11 cellular contexts compared by ENCODE assay signal in genomic region chr1:234975941-234976871, GRCh38.
DNase-seq lines count a peak whose midpoint lies in the region; ATAC-seq and TF ChIP-seq lines count a peak whose summit lies in the region.
"Had no signal": no experiment of that assay in that cellular context is flagged by ENCODE, and none has a peak within 500 bp of the region (broad histone marks: within the 10 kb centered on the region; RNA-seq: fewer than 3 reads in every experiment).

No MANE protein-coding gene starts in this region.

- no peak overlapping the region for H3K4me3 ChIP-seq in CD8-positive, alpha-beta memory T cell (ENCODE audit: low read length)

- H3K27ac Mint-ChIP-seq in CD8-positive, alpha-beta memory T cell = peak overlapping the region in 1 of 8 donors; percentile 93

- no peaks in the 10 kb centered on the region for H3K36me3 ChIP-seq in CD8-positive, alpha-beta memory T cell (ENCODE audit: insufficient read depth, low read length)

- H3K9me3 ChIP-seq in CD8-positive, alpha-beta memory T cell (ENCODE audit: low read length) = no peaks in the 10 kb centered on the region

- H3K4me1 ChIP-seq in CD8-positive, alpha-beta memory T cell (ENCODE audit: insufficient read depth, low read length) = peaks cover 55% of the 10 kb centered on the region

- no peak for TF ChIP-seq CTCF in RWPE1 (conservative IDR thresholded peaks at IDR 0.05; ENCODE audit: low read depth)

- no peaks in the 10 kb centered on the region for H3K27me3 Mint-ChIP-seq in CD8-positive, alpha-beta memory T cell
- H3K27me3 Mint-ChIP-seq: naive thymus-derived CD8-positive, alpha-beta T cell had no signal

- CTCF ChIA-PET in CD8-positive, alpha-beta memory T cell (lab: Charles Lee) = interaction anchor here (1.2 to 1.4 kb wide), 2 partner anchors 32 to 365 kb away, joined by 3 to 5 read pairs; no protein-coding TSS in a partner anchor
- CTCF ChIA-PET in RWPE1 (lab: Yijun Ruan, JAX) = interaction anchor here (0.6 to 1.4 kb wide), 2 partner anchors 11 to 14 kb away, joined by 3 read pairs; no protein-coding TSS in a partner anchor

- peak overlapping the region; percentile 82 for H3K27ac ChIP-seq in CD8-positive, alpha-beta memory T cell (ENCODE audit: low read depth, low read length)
- peak overlapping the region; percentile 63 for H3K27ac ChIP-seq in RWPE1

- H3K4me1 Mint-ChIP-seq in CD8-positive, alpha-beta memory T cell = peaks cover 51 to 78% (median 61%) of the 10 kb centered on the region in 3 donors

- POLR2A ChIA-PET in CD8-positive, alpha-beta memory T cell (lab: Charles Lee) = interaction anchor here (0.5 to 1.6 kb wide), 3 partner anchors 252 to 375 kb away, joined by 3 to 4 read pairs (median 4); no protein-coding TSS in a partner anchor
- POLR2A ChIA-PET in RWPE1 (lab: Yijun Ruan, JAX; ENCODE audit: low non-redundant PET) = no interaction called here

- no peaks in the 10 kb centered on the region for H3K27me3 ChIP-seq in CD8-positive, alpha-beta memory T cell (ENCODE audit: insufficient read depth, low read length, poor library complexity, severe bottlenecking)

- H3K36me3 Mint-ChIP-seq in CD8-positive, alpha-beta memory T cell = no peaks in the 10 kb centered on the region
- H3K36me3 Mint-ChIP-seq: naive thymus-derived CD8-positive, alpha-beta T cell had no signal

- no peak for ATAC-seq in GM18519 (IDR thresholded peaks at IDR 0.05; ENCODE audit: low FRiP score, unreplicated experiment)
- ATAC-seq: naive thymus-derived CD8-positive, alpha-beta T cell had no signal

- H3K4me3 Mint-ChIP-seq in CD8-positive, alpha-beta memory T cell = no peak overlapping the region
- H3K4me3 Mint-ChIP-seq: activated naive CD4-positive, alpha-beta T cell treated with anti-CD3 and anti-CD28 coated beads for 36 hours; naive thymus-derived CD8-positive, alpha-beta T cell had no signal

- intact Hi-C loops in posterior vena cava (cut with DNase I) = loop anchor here (5.0 to 10.0 kb wide), 2 partner anchors 101 to 471 kb away; no protein-coding TSS in a partner anchor

- no peak for DNase-seq in CD8-positive, alpha-beta memory T cell
- DNase-seq in RWPE1 (ENCODE audit: low spot score) (no peak), fibroblast of gingiva (ENCODE audit: low read depth) (peak; percentile 52), posterior vena cava (ENCODE audit: low spot score) (peak; percentile 82), dedifferentiated amniotic fluid mesenchymal stem cell (ENCODE audit: extremely low spot score) (no peak), medulla oblongata (ENCODE audit: extremely low spot score) (no peak), NCI-H2196 treated with DMSO at 0.1 percent for 48 hours (lab: John Stamatoyannopoulos, UW; ENCODE audit: unreplicated experiment) (no peak)
- DNase-seq: activated naive CD4-positive, alpha-beta T cell treated with anti-CD3 and anti-CD28 coated beads for 36 hours; naive thymus-derived CD8-positive, alpha-beta T cell; NCI-H1436 treated with DMSO at 0.1 percent for 48 hours had no signal

- no peaks in the 10 kb centered on the region for H3K9me3 Mint-ChIP-seq in CD8-positive, alpha-beta memory T cell
- H3K9me3 Mint-ChIP-seq: activated naive CD4-positive, alpha-beta T cell treated with anti-CD3 and anti-CD28 coated beads for 36 hours; naive thymus-derived CD8-positive, alpha-beta T cell had no signal

Comparison
In these comparisons a context has a peak if more than half of its experiments do, and no peak if none do; other contexts are left out.
1. DNase-seq: peak in fibroblast of gingiva (single experiment) and posterior vena cava (single experiment); none in CD8-positive, alpha-beta memory T cell (0 of 5), RWPE1 (single experiment), dedifferentiated amniotic fluid mesenchymal stem cell (single experiment), medulla oblongata (single experiment) and NCI-H2196 treated with DMSO at 0.1 percent for 48 hours (single experiment).